In the genomic region with DNA sequence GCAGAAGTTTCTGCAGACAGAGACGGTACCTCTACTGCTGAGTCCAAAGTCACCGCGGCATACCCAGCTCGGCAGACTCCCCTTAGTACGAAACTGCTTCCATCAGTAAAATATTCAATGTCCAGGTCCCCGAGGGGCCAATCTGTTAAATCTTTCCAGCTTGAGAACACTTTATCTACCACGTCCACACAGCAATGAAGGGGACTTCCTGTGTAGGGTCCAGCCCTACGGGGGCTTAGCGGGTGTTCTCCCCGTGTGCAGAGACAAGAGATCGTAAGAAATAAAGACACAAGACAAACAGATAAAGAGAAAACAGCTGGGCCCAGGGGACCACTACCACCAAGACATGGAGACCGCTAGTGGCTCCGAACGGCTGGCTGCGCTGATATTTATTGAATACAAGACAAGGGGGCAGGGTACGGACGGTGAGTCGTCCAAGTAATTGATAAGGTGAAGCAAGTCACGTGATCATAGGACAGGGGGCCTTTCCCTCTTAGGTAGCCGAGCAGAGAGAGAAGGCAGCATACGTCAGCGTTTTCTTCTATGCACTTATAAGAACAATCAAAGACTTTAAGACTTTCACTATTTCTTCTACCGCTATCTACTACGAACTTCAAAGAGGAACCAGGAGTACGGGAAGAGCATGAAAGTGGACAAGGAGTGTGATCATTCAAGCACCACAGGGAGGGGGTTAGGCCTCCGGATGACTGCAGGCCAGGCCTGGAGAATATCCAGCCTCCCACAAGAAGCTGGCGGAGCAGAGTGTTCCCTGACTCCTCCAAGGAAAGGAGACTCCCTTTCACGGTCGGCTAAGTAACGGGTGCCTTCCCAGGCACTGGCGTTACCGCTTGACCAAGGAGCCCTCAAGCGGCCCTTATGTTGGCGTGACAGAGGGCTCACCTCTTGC, we compare ENCODE assay signal across 1 cellular context.
TF ChIP-seq lines count a peak whose summit lies in the region.

No MANE protein-coding gene starts in this region.

TF ChIP-seq in IMR-90, 13 proteins besides CTCF, POLR2A, EP300 and RAD21:
- TF ChIP-seq USF2 (IDR thresholded peaks at IDR 0.05; ENCODE audit: low read depth, low read length), result peak; percentile 27; the same call in 1 of the 2 replicates
